Comparison of ENCODE assay signal across 8 cellular contexts in genomic region chr17:39671651-39672521, GRCh38. TPM values are rescaled to one million over a fixed set of nuclear protein-coding genes. Genes with fewer than 3 reads are reported as not detected.
DNase-seq lines count a peak whose midpoint lies in the region; ATAC-seq and TF ChIP-seq lines count a peak whose summit lies in the region.

No MANE protein-coding gene starts in this region.

- no peak overlapping the region for H2BK15ac ChIP-seq in IMR-90 (ENCODE audit: low read depth, low read length)

- intact Hi-C loops in IMR-90 (cut with micrococcal nuclease) = loop anchor here (1.0 kb wide), 1 partner anchor 50 kb away; no protein-coding TSS in a partner anchor

- H2BK20ac ChIP-seq in IMR-90 (ENCODE audit: low read depth, low read length) = no peak overlapping the region

- no peak overlapping the region for H3K56ac ChIP-seq in IMR-90 (ENCODE audit: extremely low read depth, insufficient read depth, low read length)

- H2BK120ac ChIP-seq in IMR-90 (ENCODE audit: low read depth, low read length) = no peak overlapping the region

- H3K27me3 ChIP-seq in IMR-90 (ENCODE audit: control insufficient read depth, insufficient read depth, low read length) (peaks cover 39% of the 10 kb centered on the region), upper lobe of left lung (peaks cover 0 to 26% (median 9%) of the 10 kb centered on the region in 4 donors)

- TF ChIP-seq RAD21 in IMR-90 (IDR thresholded peaks at IDR 0.05; ENCODE audit: low read length) = peak; percentile 68

- TF ChIP-seq CTCF in C4-2B (conservative IDR thresholded peaks at IDR 0.05) (peak; percentile 60), IMR-90 (conservative IDR thresholded peaks at IDR 0.05; ENCODE audit: low read depth, low read length) (peak; percentile 66), upper lobe of left lung (IDR thresholded peaks at IDR 0.05) (peak; percentile 19 to 66 (median 60))

- H3K4me2 ChIP-seq in IMR-90 (ENCODE audit: low read depth, low read length) = no peak overlapping the region

- no peak overlapping the region; the same call in 1 of the 2 replicates for H3K14ac ChIP-seq in IMR-90 (replicated peaks; ENCODE audit: low read depth, low read length)

- H3K4me3 ChIP-seq in IMR-90 (ENCODE audit: insufficient read depth, low read depth, low read length) (no peak overlapping the region), upper lobe of left lung (no peak overlapping the region)

- CTCF ChIA-PET in IMR-90 (lab: Yijun Ruan, JAX) = interaction anchor here (0.8 to 2.8 kb wide), 5 partner anchors 15 to 124 kb away, joined by 3 to 11 read pairs (median 3); partner anchors contain the start of gene PGAP3

- H3K4ac ChIP-seq in IMR-90 (ENCODE audit: low read depth, low read length) = no peak overlapping the region

- H3K23ac ChIP-seq in IMR-90 (ENCODE audit: low read depth, low read length) = no peak overlapping the region

- H3K9ac ChIP-seq in IMR-90 (ENCODE audit: low read depth, low read length) = no peak overlapping the region

- dilution Hi-C loops in IMR-90 (cut with HindIII; ENCODE audit: low sequenced_read_pairs, unreplicated experiment) = no loop called here

- ATAC-seq in IMR-90 (ENCODE audit: low read depth) (peak; percentile 60), upper lobe of left lung (ENCODE audit: low FRiP score in 2 of 2) (no peak), GM18870 (IDR thresholded peaks at IDR 0.05; ENCODE audit: unreplicated experiment) (no peak)
- no peak for ATAC-seq in activated CD4-positive, CD25-positive, alpha-beta regulatory T cell treated with anti-CD3 and anti-CD28 coated beads, Interleukin-2, amount 50 U/mL, for 24 hours

- no peaks in the 10 kb centered on the region for H3K79me1 ChIP-seq in IMR-90 (ENCODE audit: low read depth in 1 of 2, low read length in 2 of 2)

- H4K20me1 ChIP-seq in IMR-90 (ENCODE audit: insufficient read depth, low read length) = no peaks in the 10 kb centered on the region

- DNase-seq in IMR-90 (peak; percentile 27), amniotic epithelial cell (ENCODE audit: low read depth) (peak; percentile 37), iris pigment epithelial cell (ENCODE audit: low read depth) (peak; percentile 30), upper lobe of left lung (no peak), NOMO-1 treated with DMSO at 0.1 percent for 48 hours (lab: John Stamatoyannopoulos, UW; ENCODE audit: unreplicated experiment) (no peak)

- no peak overlapping the region; the same call in 1 of the 2 replicates for H2AK5ac ChIP-seq in IMR-90 (ENCODE audit: low read depth, low read length)

- H2AFZ ChIP-seq in IMR-90 (replicated peaks; ENCODE audit: low read length, poor library complexity) = peak overlapping the region; percentile 56

- 43% methylated on average over 5 of the region's 19 CpGs; no CpG with 5 or more reads in 1 of the 2 experiments for WGBS in IMR-90 (ENCODE audit: extremely low coverage in 2 of 2, insufficient read length in 1 of 2), 2 experiments
- 35 to 55% methylated on average over 13 to 19 of the region's 19 CpGs for WGBS in upper lobe of left lung, 2 donors

- no peak overlapping the region for H4K91ac ChIP-seq in IMR-90 (ENCODE audit: insufficient read depth, low read depth, low read length)

- no TSS peak for BruUV-seq in IMR-90 (replicated peaks; lab: Mats Ljungman, UMichigan)

- in situ Hi-C loops in IMR-90 (cut with MboI; ENCODE audit: low sequenced_read_pairs) = no loop called here

- no peaks in the 10 kb centered on the region for H3K9me1 ChIP-seq in IMR-90 (ENCODE audit: insufficient read depth, low read length)

- H3K27ac ChIP-seq in C4-2B (no peak overlapping the region), IMR-90 (ENCODE audit: insufficient read depth, low read length) (no peak overlapping the region), upper lobe of left lung (no peak overlapping the region)

- peak overlapping the region; percentile 28 for H2AK9ac ChIP-seq in IMR-90 (replicated peaks; ENCODE audit: low read depth, low read length, poor library complexity)

- no peak overlapping the region for H3K18ac ChIP-seq in IMR-90 (ENCODE audit: low read depth, low read length)

- H3K9me3 ChIP-seq in IMR-90 (ENCODE audit: control insufficient read depth, insufficient read depth, low read length) (no peaks in the 10 kb centered on the region), upper lobe of left lung (no peaks in the 10 kb centered on the region)

- TF ChIP-seq POLR2A in IMR-90 (IDR thresholded peaks at IDR 0.05; ENCODE audit: low read depth, low read length) (no peak), upper lobe of left lung (IDR thresholded peaks at IDR 0.05) (no peak)

- TF ChIP-seq EP300 in upper lobe of left lung (IDR thresholded peaks at IDR 0.05) = no peak

- no peak overlapping the region for H2BK5ac ChIP-seq in IMR-90 (ENCODE audit: low read depth, low read length, poor library complexity, severe bottlenecking)

- no peak overlapping the region for H4K8ac ChIP-seq in IMR-90 (ENCODE audit: low read depth in 2 of 2, low read length in 2 of 2)

- H3K36me3 ChIP-seq in IMR-90 (ENCODE audit: control insufficient read depth, insufficient read depth, low read length) (peaks cover 2% of the 10 kb centered on the region; the same call in 1 of the 2 replicates), upper lobe of left lung (peaks cover 0 to 2% (median 0%) of the 10 kb centered on the region in 4 donors)

- POLR2A ChIA-PET in IMR-90 (lab: Charles Lee; ENCODE audit: unreplicated experiment) = no interaction called here

- no peak overlapping the region for H4K5ac ChIP-seq in IMR-90 (ENCODE audit: low read depth, low read length)

- H3K4me1 ChIP-seq in IMR-90 (ENCODE audit: control insufficient read depth, insufficient read depth, low read length) (peaks cover 3% of the 10 kb centered on the region; the same call in 1 of the 2 replicates), upper lobe of left lung (peaks cover 36 to 58% (median 49%) of the 10 kb centered on the region in 4 donors)

TF ChIP-seq in IMR-90, 13 proteins besides CTCF, POLR2A, EP300 and RAD21:
- TF ChIP-seq SMC3 (IDR thresholded peaks at IDR 0.05; ENCODE audit: low read depth, low read length) (peak; percentile 43; the same call in 1 of the 2 replicates), FOS (IDR thresholded peaks at IDR 0.05; ENCODE audit: low read depth, low read length) (no peak), MAZ (IDR thresholded peaks at IDR 0.05; ENCODE audit: borderline replicate concordance, low read depth, low read length) (peak; percentile 31; the same call in 1 of the 2 replicates), NFE2L2 (IDR thresholded peaks at IDR 0.05; ENCODE audit: low read depth, low read length) (no peak), MAFK (IDR thresholded peaks at IDR 0.05; ENCODE audit: low read depth, low read length) (no peak)

RNA-seq across cellular contexts. Expression of gene PNMT, which starts 3.6 kb away (rescaled TPM):
- total RNA-seq in IMR-90 (2012; rRNA removed) = not detected in 2 replicates
- not detected in 2 replicates for polyA plus RNA-seq in IMR-90 (2012; rRNA removed)
- polyA plus RNA-seq in IMR-90 (2012; cell fraction: cytosol; rRNA removed) = 0.08 TPM in 1 of 2 replicates, not detected in the other
- not detected in 2 replicates for polyA plus RNA-seq in IMR-90 (2012; cell fraction: nucleus; rRNA removed; ENCODE audit: low replicate concordance)
- 10 to 100 TPM in 3 of 6 donors, 1 to 10 TPM in 3; 3.1 to 21.3 (median 7.0) TPM for total RNA-seq in upper lobe of left lung

RNA-seq across cellular contexts. Expression of gene TCAP, which starts 6.7 kb away (rescaled TPM):
- total RNA-seq in IMR-90 (2012; rRNA removed) (under 0.01 TPM in 2 replicates), upper lobe of left lung (1 to 10 TPM in 5 of 6 donors, under 1 TPM in 1; 0.39 to 4.2 (median 2.5) TPM)
- polyA plus RNA-seq in IMR-90 (2012; rRNA removed) = 0.21 and 0.26 TPM in 2 replicates
- 0.03 and 0.09 TPM in 2 replicates for polyA plus RNA-seq in IMR-90 (2012; cell fraction: cytosol; rRNA removed)
- 1.2 and 3.2 TPM in 2 replicates for polyA plus RNA-seq in IMR-90 (2012; cell fraction: nucleus; rRNA removed; ENCODE audit: low replicate concordance)

RNA-seq across cellular contexts. Expression of gene PGAP3, which starts 16.0 kb away (rescaled TPM):
- total RNA-seq in IMR-90 (2012; rRNA removed) = 3.6 and 4.3 TPM in 2 replicates
- polyA plus RNA-seq in IMR-90 (2012; rRNA removed) = 9.8 and 10.4 TPM in 2 replicates
- 7.2 and 13.5 TPM in 2 replicates for polyA plus RNA-seq in IMR-90 (2012; cell fraction: cytosol; rRNA removed)
- 40.4 and 52.8 TPM in 2 replicates for polyA plus RNA-seq in IMR-90 (2012; cell fraction: nucleus; rRNA removed; ENCODE audit: low replicate concordance)
- total RNA-seq in upper lobe of left lung = 10 to 100 TPM; 15.2 to 64.0 (median 27.9) TPM

RNA-seq across cellular contexts. Expression of gene ERBB2, which starts 28.0 kb away (rescaled TPM):
- 26.1 and 28.7 TPM in 2 replicates for total RNA-seq in IMR-90 (2012; rRNA removed)
- 33.3 and 34.6 TPM in 2 replicates for polyA plus RNA-seq in IMR-90 (2012; rRNA removed)
- polyA plus RNA-seq in IMR-90 (2012; cell fraction: cytosol; rRNA removed) = 26.4 and 33.2 TPM in 2 replicates
- polyA plus RNA-seq in IMR-90 (2012; cell fraction: nucleus; rRNA removed; ENCODE audit: low replicate concordance) = 34.2 and 69.9 TPM in 2 replicates
- total RNA-seq in upper lobe of left lung = 100 to 1,000 TPM in 4 of 6 donors, 10 to 100 TPM in 2; 88.6 to 126 (median 112) TPM

RNA-seq across cellular contexts. Expression of gene STARD3, which starts 34.9 kb away (rescaled TPM):
- total RNA-seq in IMR-90 (2012; rRNA removed) (8.1 and 8.6 TPM in 2 replicates), upper lobe of left lung (100 to 1,000 TPM in 2 of 6 donors, 10 to 100 TPM in 4; 27.5 to 315 (median 84.1) TPM)
- 50.4 and 69.2 TPM in 2 replicates for polyA plus RNA-seq in IMR-90 (2012; rRNA removed)
- polyA plus RNA-seq in IMR-90 (2012; cell fraction: cytosol; rRNA removed) = 35.4 and 66.2 TPM in 2 replicates
- polyA plus RNA-seq in IMR-90 (2012; cell fraction: nucleus; rRNA removed; ENCODE audit: low replicate concordance) = 141 and 452 TPM in 2 replicates

Comparison
In these comparisons a context has a peak if more than half of its experiments do, and no peak if none do; other contexts are left out.
1. DNase-seq: peak in IMR-90 (single experiment), amniotic epithelial cell (single experiment) and iris pigment epithelial cell (single experiment); none in upper lobe of left lung (0 of 2) and NOMO-1 treated with DMSO at 0.1 percent for 48 hours (single experiment).
2. Peak in every context shown above with its lines, with median percentiles within 50 percentile points of each other: CTCF ChIP-seq.